ENCODE assay signal across 1 cellular context in the genomic region with DNA sequence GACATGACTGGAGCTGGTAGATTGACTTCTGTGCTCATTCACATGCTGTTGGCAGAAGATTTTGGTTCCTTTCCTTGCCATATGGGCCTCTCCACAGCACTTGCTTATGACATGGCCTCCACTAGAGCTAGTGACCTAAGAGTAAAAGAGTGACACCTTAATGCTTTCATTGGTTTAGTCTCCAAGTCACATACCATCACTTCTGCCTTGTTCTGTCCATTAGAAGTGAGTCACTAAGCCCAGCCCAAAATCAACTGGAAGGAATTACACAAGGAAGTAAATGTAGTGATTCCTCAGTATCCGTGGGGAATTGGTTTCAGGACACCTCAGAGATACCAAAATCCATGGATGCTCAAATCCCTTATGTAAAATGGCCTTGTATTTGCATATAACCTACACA.
TF ChIP-seq lines count a peak whose summit lies in the region.

No MANE protein-coding gene starts in this region.

TF ChIP-seq in WTC11, 78 proteins besides CTCF, POLR2A, EP300 and RAD21 (continued from another document):
- TF ChIP-seq, protein P1, sequence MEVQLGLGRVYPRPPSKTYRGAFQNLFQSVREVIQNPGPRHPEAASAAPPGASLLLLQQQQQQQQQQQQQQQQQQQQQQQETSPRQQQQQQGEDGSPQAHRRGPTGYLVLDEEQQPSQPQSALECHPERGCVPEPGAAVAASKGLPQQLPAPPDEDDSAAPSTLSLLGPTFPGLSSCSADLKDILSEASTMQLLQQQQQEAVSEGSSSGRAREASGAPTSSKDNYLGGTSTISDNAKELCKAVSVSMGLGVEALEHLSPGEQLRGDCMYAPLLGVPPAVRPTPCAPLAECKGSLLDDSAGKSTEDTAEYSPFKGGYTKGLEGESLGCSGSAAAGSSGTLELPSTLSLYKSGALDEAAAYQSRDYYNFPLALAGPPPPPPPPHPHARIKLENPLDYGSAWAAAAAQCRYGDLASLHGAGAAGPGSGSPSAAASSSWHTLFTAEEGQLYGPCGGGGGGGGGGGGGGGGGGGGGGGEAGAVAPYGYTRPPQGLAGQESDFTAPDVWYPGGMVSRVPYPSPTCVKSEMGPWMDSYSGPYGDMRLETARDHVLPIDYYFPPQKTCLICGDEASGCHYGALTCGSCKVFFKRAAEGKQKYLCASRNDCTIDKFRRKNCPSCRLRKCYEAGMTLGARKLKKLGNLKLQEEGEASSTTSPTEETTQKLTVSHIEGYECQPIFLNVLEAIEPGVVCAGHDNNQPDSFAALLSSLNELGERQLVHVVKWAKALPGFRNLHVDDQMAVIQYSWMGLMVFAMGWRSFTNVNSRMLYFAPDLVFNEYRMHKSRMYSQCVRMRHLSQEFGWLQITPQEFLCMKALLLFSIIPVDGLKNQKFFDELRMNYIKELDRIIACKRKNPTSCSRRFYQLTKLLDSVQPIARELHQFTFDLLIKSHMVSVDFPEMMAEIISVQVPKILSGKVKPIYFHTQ (CRISPR knock-in tag; IDR thresholded peaks at IDR 0.05), result no peak
- TF ChIP-seq ESRRA (CRISPR knock-in tag; IDR thresholded peaks at IDR 0.05; ENCODE audit: borderline replicate concordance), result no peak
- no peak for TF ChIP-seq NR3C1 (CRISPR knock-in tag; conservative IDR thresholded peaks at IDR 0.05; ENCODE audit: low read depth)
- TF ChIP-seq, protein P2, sequence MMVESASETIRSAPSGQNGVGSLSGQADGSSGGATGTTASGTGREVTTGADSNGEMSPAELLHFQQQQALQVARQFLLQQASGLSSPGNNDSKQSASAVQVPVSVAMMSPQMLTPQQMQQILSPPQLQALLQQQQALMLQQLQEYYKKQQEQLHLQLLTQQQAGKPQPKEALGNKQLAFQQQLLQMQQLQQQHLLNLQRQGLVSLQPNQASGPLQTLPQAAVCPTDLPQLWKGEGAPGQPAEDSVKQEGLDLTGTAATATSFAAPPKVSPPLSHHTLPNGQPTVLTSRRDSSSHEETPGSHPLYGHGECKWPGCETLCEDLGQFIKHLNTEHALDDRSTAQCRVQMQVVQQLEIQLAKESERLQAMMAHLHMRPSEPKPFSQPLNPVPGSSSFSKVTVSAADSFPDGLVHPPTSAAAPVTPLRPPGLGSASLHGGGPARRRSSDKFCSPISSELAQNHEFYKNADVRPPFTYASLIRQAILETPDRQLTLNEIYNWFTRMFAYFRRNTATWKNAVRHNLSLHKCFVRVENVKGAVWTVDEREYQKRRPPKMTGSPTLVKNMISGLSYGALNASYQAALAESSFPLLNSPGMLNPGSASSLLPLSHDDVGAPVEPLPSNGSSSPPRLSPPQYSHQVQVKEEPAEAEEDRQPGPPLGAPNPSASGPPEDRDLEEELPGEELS (CRISPR knock-in tag; IDR thresholded peaks at IDR 0.05), result no peak
- no peak for TF ChIP-seq ETV6 (CRISPR knock-in tag; IDR thresholded peaks at IDR 0.05)
- no peak for TF ChIP-seq NFATC4 (CRISPR knock-in tag; IDR thresholded peaks at IDR 0.05)
- TF ChIP-seq MXD4 (CRISPR knock-in tag; IDR thresholded peaks at IDR 0.05; ENCODE audit: borderline replicate concordance), result no peak
- TF ChIP-seq ZNF138 (CRISPR knock-in tag; conservative IDR thresholded peaks at IDR 0.05), result no peak
- TF ChIP-seq, protein P3, sequence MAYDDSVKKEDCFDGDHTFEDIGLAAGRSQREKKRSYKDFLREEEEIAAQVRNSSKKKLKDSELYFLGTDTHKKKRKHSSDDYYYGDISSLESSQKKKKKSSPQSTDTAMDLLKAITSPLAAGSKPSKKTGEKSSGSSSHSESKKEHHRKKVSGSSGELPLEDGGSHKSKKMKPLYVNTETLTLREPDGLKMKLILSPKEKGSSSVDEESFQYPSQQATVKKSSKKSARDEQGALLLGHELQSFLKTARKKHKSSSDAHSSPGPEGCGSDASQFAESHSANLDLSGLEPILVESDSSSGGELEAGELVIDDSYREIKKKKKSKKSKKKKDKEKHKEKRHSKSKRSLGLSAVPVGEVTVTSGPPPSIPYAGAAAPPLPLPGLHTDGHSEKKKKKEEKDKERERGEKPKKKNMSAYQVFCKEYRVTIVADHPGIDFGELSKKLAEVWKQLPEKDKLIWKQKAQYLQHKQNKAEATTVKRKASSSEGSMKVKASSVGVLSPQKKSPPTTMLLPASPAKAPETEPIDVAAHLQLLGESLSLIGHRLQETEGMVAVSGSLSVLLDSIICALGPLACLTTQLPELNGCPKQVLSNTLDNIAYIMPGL (CRISPR knock-in tag; IDR thresholded peaks at IDR 0.05), result no peak
- no peak for TF ChIP-seq ZNF396 (CRISPR knock-in tag; IDR thresholded peaks at IDR 0.05; ENCODE audit: borderline replicate concordance)
- no peak for TF ChIP-seq SMAD3 (CRISPR knock-in tag; IDR thresholded peaks at IDR 0.05; ENCODE audit: borderline replicate concordance)
